15 cellular contexts compared by ENCODE assay signal in the genomic region with DNA sequence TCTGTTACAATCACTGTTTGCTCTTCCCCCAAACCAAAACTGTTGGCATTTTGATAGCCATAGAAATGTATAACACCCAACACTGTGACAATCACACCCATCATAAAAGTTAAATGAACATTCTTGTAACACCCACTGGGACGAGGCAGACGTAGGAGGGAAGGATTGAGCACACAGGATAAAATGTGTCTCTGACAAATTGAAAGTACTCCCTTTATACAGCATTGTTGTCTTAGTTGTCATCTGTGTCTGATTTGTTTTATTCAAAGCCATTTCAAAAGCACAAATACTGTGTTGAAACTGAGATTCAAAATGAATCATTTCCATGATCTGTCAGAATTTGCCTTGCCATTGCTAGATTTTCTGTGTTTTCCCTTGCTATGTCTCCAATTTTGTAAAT.
"Had no signal": no experiment of that assay in that cellular context is flagged by ENCODE, and none has a peak within 500 bp of the region (broad histone marks: within the 10 kb centered on the region; RNA-seq: fewer than 3 reads in every experiment).

No MANE protein-coding gene starts in this region.

- DNase-seq: activated CD4-positive, alpha-beta T cell treated with anti-CD3 and anti-CD28 coated beads for 48 hours; activated effector memory CD4-positive, alpha-beta T cell treated with anti-CD3 and anti-CD28 coated beads, Interleukin-2, amount 50 U/mL, for 16 hours; hypothalamus; kidney glomerular epithelial cell; naive thymus-derived CD8-positive, alpha-beta T cell; right lobe of liver; stimulated activated CD4-positive, alpha-beta T cell treated with anti-CD3 and anti-CD28 coated beads, Interleukin-2, amount 100 ng/mL, for 24 hours; stimulated activated naive CD4-positive, alpha-beta T cell treated with Interleukin-2 at 50 U/mL for 16 hours; T-cell; T1000; WERI-Rb-1 had no signal

- H3K4me1 Mint-ChIP-seq: T-cell had no signal

- H3K27ac ChIP-seq: cardiac muscle cell, prostate gland, right lobe of liver, WERI-Rb-1 had no signal

- H3K4me3 ChIP-seq: cardiac muscle cell, lung, prostate gland, right lobe of liver had no signal

- H3K27me3 ChIP-seq: cardiac muscle cell, right lobe of liver had no signal

- H3K4me3 Mint-ChIP-seq: activated naive CD8-positive, alpha-beta T cell; naive thymus-derived CD8-positive, alpha-beta T cell; T-cell had no signal

- H3K27ac Mint-ChIP-seq: activated naive CD8-positive, alpha-beta T cell; naive thymus-derived CD8-positive, alpha-beta T cell; T-cell had no signal

- ATAC-seq: naive thymus-derived CD8-positive, alpha-beta T cell; right lobe of liver; T-cell had no signal

- H3K36me3 Mint-ChIP-seq: activated naive CD8-positive, alpha-beta T cell; T-cell had no signal

- H3K9me3 ChIP-seq: prostate gland, right lobe of liver had no signal

- H3K27me3 Mint-ChIP-seq: activated naive CD8-positive, alpha-beta T cell; T-cell had no signal

- H3K36me3 ChIP-seq: cardiac muscle cell, prostate gland, right lobe of liver, WERI-Rb-1 had no signal

- H3K4me1 ChIP-seq: prostate gland, right lobe of liver had no signal
